Comparison of ENCODE assay signal across 8 cellular contexts in the genomic region with DNA sequence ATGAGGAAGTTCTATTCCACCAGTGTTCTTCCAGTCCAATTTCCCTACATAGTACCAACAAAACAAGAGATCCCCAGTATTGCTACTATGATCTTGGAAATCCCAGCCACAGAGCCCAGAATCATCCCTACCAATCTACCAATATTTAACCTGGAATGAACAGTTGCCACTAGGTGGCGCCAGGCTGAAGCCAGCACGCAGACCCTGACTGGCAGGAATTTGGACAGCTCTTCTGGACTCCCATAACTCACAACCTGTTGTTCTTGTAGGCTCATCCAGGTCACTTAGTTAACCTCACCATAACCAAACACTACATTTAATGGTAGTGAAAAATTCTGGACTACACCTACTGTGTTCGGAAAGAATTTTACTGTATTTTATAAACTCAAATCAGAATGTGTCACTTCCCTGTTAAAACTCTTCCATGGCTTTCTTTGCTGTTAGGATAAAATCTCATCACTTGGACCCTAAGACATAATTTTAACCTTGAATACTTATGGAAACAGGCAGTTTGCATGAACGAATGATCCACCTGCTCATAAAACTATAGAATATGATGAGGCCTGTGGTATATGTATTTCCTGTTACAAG. TPM values are rescaled to one million over a fixed set of nuclear protein-coding genes. Genes with fewer than 3 reads are reported as not detected.
DNase-seq lines count a peak whose midpoint lies in the region; ATAC-seq and TF ChIP-seq lines count a peak whose summit lies in the region.

No MANE protein-coding gene starts in this region.

- intact Hi-C loops in activated T-helper 2 cell treated with anti-CD3 and anti-CD28 coated beads, Interferon-gamma antibody, Interleukin-2, Interleukin-4, amounts not matched to agents 10 μg/mL and 5 μg/mL and 100 μg/mL, durations not matched to agents 14 hours and 24 hours and 36 hours (cut with micrococcal nuclease), result loop anchor here (1.0 to 5.0 kb wide), 3 partner anchors 22 to 277 kb away; a partner anchor contains a TSS

- no peaks in the 10 kb centered on the region for H3K36me3 Mint-ChIP-seq in activated T-helper 2 cell treated with anti-CD3 and anti-CD28 coated beads, Interferon-gamma antibody, Interleukin-2, Interleukin-4, amounts not matched to agents 10 μg/mL and 5 μg/mL and 100 μg/mL, durations not matched to agents 14 hours and 24 hours and 36 hours (ENCODE audit: low read depth)

- H4K20me1 ChIP-seq in DOHH2 (ENCODE audit: control insufficient read depth, insufficient read depth, low read depth, low read length), result no peaks in the 10 kb centered on the region

- H3K4me3 ChIP-seq in DOHH2 (ENCODE audit: low read length), result no peak overlapping the region

- no peaks in the 10 kb centered on the region for H3K79me2 ChIP-seq in DOHH2 (ENCODE audit: control insufficient read depth, low read length)

- no peaks in the 10 kb centered on the region for H3K9me2 ChIP-seq in DOHH2 (replicated peaks; ENCODE audit: control insufficient read depth, low read length)

- TF ChIP-seq CTCF in DOHH2 (IDR thresholded peaks at IDR 0.05; ENCODE audit: low read depth, low read length, poor library complexity, severe bottlenecking), result peak; percentile 96

- H3K27ac ChIP-seq in DOHH2 (ENCODE audit: low read depth, low read length), result no peak overlapping the region

- peak; percentile 76 for TF ChIP-seq RAD21 in Ishikawa (IDR thresholded peaks at IDR 0.05; ENCODE audit: low read depth)

- no peak overlapping the region for H3K4me2 ChIP-seq in DOHH2 (ENCODE audit: low read length)

- no peak for TF ChIP-seq EP300 in Ishikawa (IDR thresholded peaks at IDR 0.05; ENCODE audit: borderline replicate concordance)

- no peaks in the 10 kb centered on the region for H3K27me3 ChIP-seq in DOHH2 (ENCODE audit: control insufficient read depth, low read length)

- H3K4me3 Mint-ChIP-seq in activated T-helper 2 cell treated with anti-CD3 and anti-CD28 coated beads, Interferon-gamma antibody, Interleukin-2, Interleukin-4, amounts not matched to agents 10 μg/mL and 5 μg/mL and 100 μg/mL, durations not matched to agents 14 hours and 24 hours and 36 hours (ENCODE audit: low read depth), result no peak overlapping the region

- peak; percentile 79 for ATAC-seq in GM21526 (IDR thresholded peaks at IDR 0.05; ENCODE audit: low FRiP score, unreplicated experiment)

- H3F3A ChIP-seq in DOHH2 (ENCODE audit: control insufficient read depth, insufficient read depth), result no peaks in the 10 kb centered on the region

- DNase-seq in activated T-helper 2 cell treated with anti-CD3 and anti-CD28 coated beads, Interferon-gamma antibody, Interleukin-2, Interleukin-4, amounts not matched to agents 10 μg/mL and 5 μg/mL and 100 μg/mL, durations not matched to agents 14 hours and 24 hours and 36 hours (ENCODE audit: low spot score), result peak; percentile 33
- DNase-seq in globus pallidus (ENCODE audit: low spot score) (peak; percentile 62), pons (ENCODE audit: low spot score) (peak; percentile 76), cortex of kidney (lab: John Stamatoyannopoulos, UW) (no peak)

- H3K27me3 Mint-ChIP-seq in activated T-helper 2 cell treated with anti-CD3 and anti-CD28 coated beads, Interferon-gamma antibody, Interleukin-2, Interleukin-4, amounts not matched to agents 10 μg/mL and 5 μg/mL and 100 μg/mL, durations not matched to agents 14 hours and 24 hours and 36 hours (ENCODE audit: low read depth), result peaks cover 2% of the 10 kb centered on the region

- no peak overlapping the region for H3K27ac Mint-ChIP-seq in activated T-helper 2 cell treated with anti-CD3 and anti-CD28 coated beads, Interferon-gamma antibody, Interleukin-2, Interleukin-4, amounts not matched to agents 10 μg/mL and 5 μg/mL and 100 μg/mL, durations not matched to agents 14 hours and 24 hours and 36 hours

- no peaks in the 10 kb centered on the region for H3K36me3 ChIP-seq in DOHH2 (ENCODE audit: control insufficient read depth, low read length)

- no peaks in the 10 kb centered on the region for H3K9me3 Mint-ChIP-seq in activated T-helper 2 cell treated with anti-CD3 and anti-CD28 coated beads, Interferon-gamma antibody, Interleukin-2, Interleukin-4, amounts not matched to agents 10 μg/mL and 5 μg/mL and 100 μg/mL, durations not matched to agents 14 hours and 24 hours and 36 hours

- H3K9me3 ChIP-seq in DOHH2 (ENCODE audit: control insufficient read depth, insufficient read depth, low read length), result no peaks in the 10 kb centered on the region

- H3K4me1 Mint-ChIP-seq in activated T-helper 2 cell treated with anti-CD3 and anti-CD28 coated beads, Interferon-gamma antibody, Interleukin-2, Interleukin-4, amounts not matched to agents 10 μg/mL and 5 μg/mL and 100 μg/mL, durations not matched to agents 14 hours and 24 hours and 36 hours (ENCODE audit: low read depth), result no peaks in the 10 kb centered on the region

- H3K4me1 ChIP-seq in DOHH2 (ENCODE audit: control insufficient read depth, low read length), result no peaks in the 10 kb centered on the region

TF ChIP-seq in Ishikawa, 13 proteins besides CTCF, POLR2A, EP300 and RAD21 (continues in another document):
- TF ChIP-seq FOXM1 (IDR thresholded peaks at IDR 0.05; ENCODE audit: borderline replicate concordance, low read depth), result no peak
- no peak for TF ChIP-seq TCF12 (IDR thresholded peaks at IDR 0.05; ENCODE audit: low read depth)
- TF ChIP-seq ZBTB7A (IDR thresholded peaks at IDR 0.05; ENCODE audit: low read depth), result no peak
- TF ChIP-seq, protein P1, sequence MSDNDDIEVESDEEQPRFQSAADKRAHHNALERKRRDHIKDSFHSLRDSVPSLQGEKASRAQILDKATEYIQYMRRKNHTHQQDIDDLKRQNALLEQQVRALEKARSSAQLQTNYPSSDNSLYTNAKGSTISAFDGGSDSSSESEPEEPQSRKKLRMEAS (IDR thresholded peaks at IDR 0.05), result no peak
- peak; percentile 62 for TF ChIP-seq TEAD4 (IDR thresholded peaks at IDR 0.05)
- TF ChIP-seq YY1 (IDR thresholded peaks at IDR 0.05; ENCODE audit: low read depth), result no peak
- no peak for TF ChIP-seq NFIC (IDR thresholded peaks at IDR 0.05)
- no peak for TF ChIP-seq CREB1 (IDR thresholded peaks at IDR 0.05; ENCODE audit: low read depth)

TF ChIP-seq in PFSK-1, 5 proteins besides CTCF, POLR2A, EP300 and RAD21:
- TF ChIP-seq, protein P2, sequence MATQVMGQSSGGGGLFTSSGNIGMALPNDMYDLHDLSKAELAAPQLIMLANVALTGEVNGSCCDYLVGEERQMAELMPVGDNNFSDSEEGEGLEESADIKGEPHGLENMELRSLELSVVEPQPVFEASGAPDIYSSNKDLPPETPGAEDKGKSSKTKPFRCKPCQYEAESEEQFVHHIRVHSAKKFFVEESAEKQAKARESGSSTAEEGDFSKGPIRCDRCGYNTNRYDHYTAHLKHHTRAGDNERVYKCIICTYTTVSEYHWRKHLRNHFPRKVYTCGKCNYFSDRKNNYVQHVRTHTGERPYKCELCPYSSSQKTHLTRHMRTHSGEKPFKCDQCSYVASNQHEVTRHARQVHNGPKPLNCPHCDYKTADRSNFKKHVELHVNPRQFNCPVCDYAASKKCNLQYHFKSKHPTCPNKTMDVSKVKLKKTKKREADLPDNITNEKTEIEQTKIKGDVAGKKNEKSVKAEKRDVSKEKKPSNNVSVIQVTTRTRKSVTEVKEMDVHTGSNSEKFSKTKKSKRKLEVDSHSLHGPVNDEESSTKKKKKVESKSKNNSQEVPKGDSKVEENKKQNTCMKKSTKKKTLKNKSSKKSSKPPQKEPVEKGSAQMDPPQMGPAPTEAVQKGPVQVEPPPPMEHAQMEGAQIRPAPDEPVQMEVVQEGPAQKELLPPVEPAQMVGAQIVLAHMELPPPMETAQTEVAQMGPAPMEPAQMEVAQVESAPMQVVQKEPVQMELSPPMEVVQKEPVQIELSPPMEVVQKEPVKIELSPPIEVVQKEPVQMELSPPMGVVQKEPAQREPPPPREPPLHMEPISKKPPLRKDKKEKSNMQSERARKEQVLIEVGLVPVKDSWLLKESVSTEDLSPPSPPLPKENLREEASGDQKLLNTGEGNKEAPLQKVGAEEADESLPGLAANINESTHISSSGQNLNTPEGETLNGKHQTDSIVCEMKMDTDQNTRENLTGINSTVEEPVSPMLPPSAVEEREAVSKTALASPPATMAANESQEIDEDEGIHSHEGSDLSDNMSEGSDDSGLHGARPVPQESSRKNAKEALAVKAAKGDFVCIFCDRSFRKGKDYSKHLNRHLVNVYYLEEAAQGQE (IDR thresholded peaks at IDR 0.05; ENCODE audit: insufficient read depth in 1 of 2, low read depth in 2 of 2, low read length in 2 of 2), result peak; percentile 65 to 90
- TF ChIP-seq POLR2AphosphoS5 (IDR thresholded peaks at IDR 0.05; ENCODE audit: low read depth, low read length), result no peak
TF ChIP-seq in PFSK-1: peak in this region for 1.

RNA-seq across cellular contexts. Expression of a gene that starts 59.8 kb away (rescaled TPM):
- polyA plus RNA-seq in PFSK-1 (2012; ENCODE audit: insufficient read length, low read depth), result not detected
- total RNA-seq in activated T-helper 2 cell treated with anti-CD3 and anti-CD28 coated beads, Interferon-gamma antibody, Interleukin-2, Interleukin-4, amounts not matched to agents 10 μg/mL and 5 μg/mL and 100 μg/mL, durations not matched to agents 14 hours and 24 hours and 36 hours, result not detected in 2 replicates
